26 cellular contexts compared by ENCODE assay signal in the genomic region with DNA sequence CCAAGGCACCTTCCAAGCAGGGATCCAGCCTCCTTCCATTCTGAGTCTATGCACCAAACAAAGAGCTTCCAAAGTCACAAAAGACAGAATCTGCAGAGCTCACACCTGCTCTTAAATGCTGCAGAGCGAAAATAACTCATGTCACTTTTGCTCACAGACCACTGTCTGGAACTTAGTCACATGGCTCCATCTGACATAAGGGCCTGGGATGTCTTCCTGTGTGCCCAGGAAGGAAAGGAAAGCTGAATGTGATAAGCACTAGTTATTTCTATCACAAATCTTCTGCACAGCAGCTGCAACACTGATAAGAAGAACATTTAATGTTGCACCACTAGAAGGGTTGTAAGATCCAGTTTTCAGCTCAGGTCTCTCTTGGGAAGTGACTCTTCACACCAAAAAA. TPM values are rescaled to one million over a fixed set of nuclear protein-coding genes. Genes with fewer than 3 reads are reported as not detected.
"Had no signal": no experiment of that assay in that cellular context is flagged by ENCODE, and none has a peak within 500 bp of the region (broad histone marks: within the 10 kb centered on the region; RNA-seq: fewer than 3 reads in every experiment).

No MANE protein-coding gene starts in this region.

- H3K27ac ChIP-seq: body of pancreas, colonic mucosa, suprapubic skin, tibial artery, upper lobe of right lung had no signal

- H3K4me1 ChIP-seq: body of pancreas, colonic mucosa, suprapubic skin, upper lobe of right lung had no signal

- H3K36me3 Mint-ChIP-seq: activated naive CD8-positive, alpha-beta T cell; immature natural killer cell; memory B cell; naive thymus-derived CD4-positive, alpha-beta T cell had no signal

- H3K27me3 ChIP-seq: body of pancreas, colonic mucosa, suprapubic skin, tibial artery, upper lobe of right lung had no signal

- DNase-seq: activated CD4-positive, alpha-beta T cell treated with anti-CD3 and anti-CD28 coated beads for 36 hours; activated CD4-positive, alpha-beta T cell treated with anti-CD3 and anti-CD28 coated beads, Interleukin-2, amount 50 U/mL, for 4 hours; activated CD4-positive, CD25-positive, alpha-beta regulatory T cell; activated naive CD4-positive, alpha-beta T cell; activated T-cell treated with anti-CD3 and anti-CD28 coated beads for 4 hours; activated T-cell treated with anti-CD3 and anti-CD28 coated beads, Interleukin-2, amount 50 U/mL, for 72 hours; anterior cingulate cortex; body of pancreas; cerebellar nuclear complex; colonic mucosa; effector CD8-positive, alpha-beta T cell; head of caudate nucleus; hypothalamus; immature natural killer cell; kidney; midbrain; naive thymus-derived CD4-positive, alpha-beta T cell; right cardiac atrium; stimulated activated naive CD4-positive, alpha-beta T cell; tibial artery; upper lobe of right lung had no signal

- H3K4me3 ChIP-seq: body of pancreas, colonic mucosa, suprapubic skin, tibial artery, upper lobe of right lung had no signal

- H3K4me1 Mint-ChIP-seq: activated CD4-positive, alpha-beta T cell treated with anti-CD3 and anti-CD28 coated beads for 36 hours; immature natural killer cell; naive thymus-derived CD4-positive, alpha-beta T cell; neural crest cell had no signal

- H3K9me3 ChIP-seq: body of pancreas, colonic mucosa, suprapubic skin, tibial artery, upper lobe of right lung had no signal

- H3K27ac Mint-ChIP-seq: activated CD4-positive, alpha-beta T cell treated with anti-CD3 and anti-CD28 coated beads for 36 hours; activated naive CD8-positive, alpha-beta T cell; activated T-cell treated with anti-CD3 and anti-CD28 coated beads, Interleukin-2, amount 50 U/mL, for 72 hours; immature natural killer cell; memory B cell; naive thymus-derived CD4-positive, alpha-beta T cell had no signal

- H3K4me3 Mint-ChIP-seq: activated CD4-positive, alpha-beta T cell treated with anti-CD3 and anti-CD28 coated beads for 36 hours; activated naive CD8-positive, alpha-beta T cell; activated T-cell treated with anti-CD3 and anti-CD28 coated beads, Interleukin-2, amount 50 U/mL, for 72 hours; immature natural killer cell; memory B cell; naive thymus-derived CD4-positive, alpha-beta T cell; neural crest cell had no signal

- H3K36me3 ChIP-seq: colonic mucosa, suprapubic skin, tibial artery, upper lobe of right lung had no signal

- H3K9me3 Mint-ChIP-seq: activated T-cell treated with anti-CD3 and anti-CD28 coated beads, Interleukin-2, amount 50 U/mL, for 72 hours; memory B cell; neural crest cell had no signal

RNA-seq across cellular contexts. Expression of a gene that starts 39.5 kb away (rescaled TPM):
- total RNA-seq: naive thymus-derived CD4-positive, alpha-beta T cell; T-helper 1 cell treated with Interleukin-12 subunit alpha and Interleukin-12 subunit beta and Interleukin-4 antibody, amounts not matched to agents 30 ng/mL and 1 ng/mL, for 36 hours had no signal
- polyA plus RNA-seq: immature natural killer cell; naive thymus-derived CD4-positive, alpha-beta T cell had no signal
